Comparison of ENCODE assay signal across 14 cellular contexts in the genomic region with DNA sequence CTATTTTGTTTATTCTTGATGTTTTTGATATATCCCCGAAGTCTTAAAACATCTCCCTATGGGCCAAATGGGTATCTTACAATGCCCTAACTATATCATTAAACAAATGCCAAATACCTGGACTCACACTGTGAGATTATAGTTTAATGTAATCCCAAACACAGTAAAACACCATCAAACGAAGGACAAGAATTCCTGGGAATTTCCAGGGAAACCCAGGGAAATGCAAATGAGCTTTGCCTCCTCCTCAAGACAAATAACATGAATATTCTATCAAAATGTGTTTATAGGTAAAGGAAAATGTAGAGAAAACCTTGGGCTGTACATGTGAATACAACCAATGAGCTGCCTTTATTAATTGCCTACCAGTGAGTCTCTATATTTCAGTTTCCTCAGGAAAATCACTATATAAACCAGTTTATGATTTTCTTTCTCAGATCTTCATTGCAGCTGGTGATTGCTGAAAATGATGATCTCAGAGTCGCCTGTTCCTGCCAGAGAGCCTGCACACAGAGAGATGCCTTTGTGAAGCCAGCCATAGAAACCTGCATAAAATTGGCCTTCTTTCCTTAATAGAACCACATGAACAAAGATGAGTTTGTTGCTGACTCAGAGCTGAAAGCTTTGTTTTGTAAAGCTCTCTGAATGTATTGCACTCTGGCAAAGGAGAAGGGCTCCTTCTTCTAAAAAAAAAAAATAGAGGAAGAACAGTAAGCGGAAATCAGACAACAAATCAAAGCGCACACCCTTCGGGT.
DNase-seq lines count a peak whose midpoint lies in the region; ATAC-seq lines count a peak whose summit lies in the region.
"Had no signal": no experiment of that assay in that cellular context is flagged by ENCODE, and none has a peak within 500 bp of the region (broad histone marks: within the 10 kb centered on the region; RNA-seq: fewer than 3 reads in every experiment).

No MANE protein-coding gene starts in this region.

- DNase-seq in H7 (peak; percentile 4), foreskin melanocyte (peak; percentile 97), nucleus accumbens (lab: John Stamatoyannopoulos, UW) (peak in 46 of 56 donors; percentile 3 to 82 (median 44)), SKM-1 treated with dmso at 0.1 percent for 144 hours (lab: John Stamatoyannopoulos, UW; ENCODE audit: unreplicated experiment) (no peak)
- DNase-seq in activated CD4-positive, alpha-beta T cell treated with anti-CD3 and anti-CD28 coated beads for 4 hours, result no peak
- no peak for DNase-seq in effector memory CD8-positive, alpha-beta T cell
- DNase-seq: activated CD4-positive, alpha-beta memory T cell treated with anti-CD3 and anti-CD28 coated beads for 36 hours; activated naive CD4-positive, alpha-beta T cell; effector memory CD4-positive, alpha-beta T cell; NCI-H1105; T-helper 2 cell had no signal

- no peak overlapping the region for H3K4me3 Mint-ChIP-seq in effector memory CD8-positive, alpha-beta T cell
- H3K4me3 Mint-ChIP-seq: activated CD4-positive, alpha-beta memory T cell treated with anti-CD3 and anti-CD28 coated beads for 36 hours had no signal

- H3K36me3 ChIP-seq in H7 (replicated peaks; ENCODE audit: control insufficient read depth, insufficient read depth, low read length), result no peaks in the 10 kb centered on the region

- H3K4me1 Mint-ChIP-seq in effector memory CD8-positive, alpha-beta T cell (ENCODE audit: low read depth in 2 of 2), result no peaks in the 10 kb centered on the region

- no peak for ATAC-seq in GM21717 (IDR thresholded peaks at IDR 0.05; ENCODE audit: unreplicated experiment)
- ATAC-seq in effector memory CD8-positive, alpha-beta T cell (replicated peaks), result no peak

- H3K36me3 Mint-ChIP-seq in effector memory CD8-positive, alpha-beta T cell (ENCODE audit: insufficient read depth), result no peaks in the 10 kb centered on the region
- H3K36me3 Mint-ChIP-seq: activated CD4-positive, alpha-beta memory T cell treated with anti-CD3 and anti-CD28 coated beads for 36 hours had no signal

- peaks cover 0 to 2% of the 10 kb centered on the region in 2 donors for H3K9me3 Mint-ChIP-seq in effector memory CD8-positive, alpha-beta T cell
- H3K9me3 Mint-ChIP-seq: activated CD4-positive, alpha-beta memory T cell treated with anti-CD3 and anti-CD28 coated beads for 36 hours had no signal

- H3K27me3 Mint-ChIP-seq in effector memory CD8-positive, alpha-beta T cell, result no peaks in the 10 kb centered on the region
- H3K27me3 Mint-ChIP-seq: activated CD4-positive, alpha-beta memory T cell treated with anti-CD3 and anti-CD28 coated beads for 36 hours had no signal

- H3K27ac Mint-ChIP-seq in effector memory CD8-positive, alpha-beta T cell, result no peak overlapping the region
- H3K27ac Mint-ChIP-seq: activated CD4-positive, alpha-beta memory T cell treated with anti-CD3 and anti-CD28 coated beads for 36 hours had no signal

- H3K27me3 ChIP-seq in H7 (ENCODE audit: control insufficient read depth, insufficient read depth, low read length), result no peaks in the 10 kb centered on the region

- no peak overlapping the region for H3K4me3 ChIP-seq in H7 (ENCODE audit: insufficient read depth, low read depth, low read length)

- H3K27ac ChIP-seq in angular gyrus (ENCODE audit: low read depth, low read length), result peak overlapping the region; percentile 66
- H3K27ac ChIP-seq: C4-2B had no signal

Comparison
In these comparisons a context has a peak if more than half of its experiments do, and no peak if none do; other contexts are left out.
1. DNase-seq: peak in H7 (single experiment), foreskin melanocyte (single experiment) and nucleus accumbens (46 of 56); none in SKM-1 treated with dmso at 0.1 percent for 144 hours (single experiment), activated CD4-positive, alpha-beta T cell treated with anti-CD3 and anti-CD28 coated beads for 4 hours (0 of 2) and effector memory CD8-positive, alpha-beta T cell (0 of 3).